ENCODE assay signal across 26 cellular contexts in genomic region chr15:80578206-80578595, GRCh38.
DNase-seq lines count a peak whose midpoint lies in the region; ATAC-seq and TF ChIP-seq lines count a peak whose summit lies in the region.
"Had no signal": no experiment of that assay in that cellular context is flagged by ENCODE, and none has a peak within 500 bp of the region (broad histone marks: within the 10 kb centered on the region; RNA-seq: fewer than 3 reads in every experiment).

No MANE protein-coding gene starts in this region.

- no TSS peak for BruUV-seq in IMR-90 (replicated peaks; lab: Mats Ljungman, UMichigan)

- in situ Hi-C loops in IMR-90 (cut with MboI; ENCODE audit: low sequenced_read_pairs): no loop called here

- no peak overlapping the region for H3K23ac ChIP-seq in IMR-90 (ENCODE audit: low read depth, low read length)

- H3K9me1 ChIP-seq in IMR-90 (ENCODE audit: insufficient read depth, low read length): peaks cover 16% of the 10 kb centered on the region

- TF ChIP-seq RAD21 in IMR-90 (IDR thresholded peaks at IDR 0.05; ENCODE audit: low read length): no peak

- peak overlapping the region in 1 of 7 donors; percentile 73 for H3K27ac Mint-ChIP-seq in CD14-positive monocyte
- H3K27ac Mint-ChIP-seq in endodermal cell: peak overlapping the region; percentile 33
- H3K27ac Mint-ChIP-seq: CD4-positive, alpha-beta memory T cell; HFFc6; IgD-negative memory B cell had no signal

- H3K4me1 Mint-ChIP-seq in CD14-positive monocyte: peaks cover 2% of the 10 kb centered on the region
- peaks cover 11% of the 10 kb centered on the region for H3K4me1 Mint-ChIP-seq in endodermal cell
- H3K4me1 Mint-ChIP-seq: CD4-positive, alpha-beta memory T cell; IgD-negative memory B cell had no signal

- no peak for TF ChIP-seq CTCF in CD14-positive monocyte (IDR thresholded peaks at IDR 0.05)
- no peak for TF ChIP-seq CTCF in IMR-90 (conservative IDR thresholded peaks at IDR 0.05; ENCODE audit: low read depth, low read length)
- no peak for TF ChIP-seq CTCF in endodermal cell (conservative IDR thresholded peaks at IDR 0.05)
- TF ChIP-seq CTCF in omental fat pad (IDR thresholded peaks at IDR 0.05): no peak

- H3K14ac ChIP-seq in IMR-90 (replicated peaks; ENCODE audit: low read depth, low read length): no peak overlapping the region

- no peak for TF ChIP-seq POLR2A in IMR-90 (IDR thresholded peaks at IDR 0.05; ENCODE audit: low read depth, low read length)

- H2AK9ac ChIP-seq in IMR-90 (replicated peaks; ENCODE audit: low read depth, low read length, poor library complexity): no peak overlapping the region

- POLR2A ChIA-PET in IMR-90 (lab: Charles Lee; ENCODE audit: unreplicated experiment): interaction anchor here (0.6 kb wide), 1 partner anchor 28 kb away, joined by 3 read pairs; no protein-coding TSS in a partner anchor

- H3K27me3 ChIP-seq in IMR-90 (ENCODE audit: control insufficient read depth, insufficient read depth, low read length): no peaks in the 10 kb centered on the region
- H3K27me3 ChIP-seq in endodermal cell (ENCODE audit: control insufficient read depth, insufficient read depth, low read length, poor library complexity, severe bottlenecking): no peaks in the 10 kb centered on the region
- H3K27me3 ChIP-seq: BLaER1 treated with 17β-estradiol and CSF1 and Interleukin-3, amounts not matched to agents 10 nM and 100 nM had no signal

- H3K4me3 ChIP-seq in IMR-90 (ENCODE audit: insufficient read depth, low read depth, low read length) (no peak overlapping the region), endodermal cell (ENCODE audit: low read length) (no peak overlapping the region)
- H3K4me3 ChIP-seq: BLaER1 treated with 17β-estradiol and CSF1 and Interleukin-3, amounts not matched to agents 10 nM and 100 nM; GM23248; HAP-1 had no signal

- ATAC-seq in IMR-90 (ENCODE audit: low read depth) (no peak), omental fat pad (ENCODE audit: low FRiP score) (peak; percentile 28), HG02885 (IDR thresholded peaks at IDR 0.05; ENCODE audit: poor library complexity, unreplicated experiment) (no peak), HG02852 (IDR thresholded peaks at IDR 0.05; ENCODE audit: unreplicated experiment) (no peak)
- ATAC-seq: PC-3 had no signal

- no peak overlapping the region for H3K4me2 ChIP-seq in IMR-90 (ENCODE audit: low read depth, low read length)
- H3K4me2 ChIP-seq: KMS-11 had no signal

- H2BK20ac ChIP-seq in IMR-90 (ENCODE audit: low read depth, low read length): peak overlapping the region; percentile 40; the same call in 1 of the 2 replicates

- no peak overlapping the region for H3K56ac ChIP-seq in IMR-90 (ENCODE audit: extremely low read depth, insufficient read depth, low read length)

- H3K4me3 Mint-ChIP-seq in CD14-positive monocyte (no peak overlapping the region), endodermal cell (no peak overlapping the region)
- H3K4me3 Mint-ChIP-seq: CD4-positive, alpha-beta memory T cell; HFFc6; IgD-negative memory B cell had no signal

- H4K91ac ChIP-seq in IMR-90 (ENCODE audit: insufficient read depth, low read depth, low read length): peak overlapping the region; percentile 21; the same call in 1 of the 2 replicates

- no peak overlapping the region for H3K9ac ChIP-seq in IMR-90 (ENCODE audit: low read depth, low read length)
- no peak overlapping the region for H3K9ac ChIP-seq in endodermal cell (ENCODE audit: extremely low read depth, low read length, poor library complexity, severe bottlenecking)
- H3K9ac ChIP-seq: BLaER1 treated with 17β-estradiol and CSF1 and Interleukin-3, amounts not matched to agents 10 nM and 100 nM; GM23248; KMS-11 had no signal

- H3K36me3 ChIP-seq in IMR-90 (ENCODE audit: control insufficient read depth, insufficient read depth, low read length) (peaks cover 64% of the 10 kb centered on the region), endodermal cell (ENCODE audit: control insufficient read depth, insufficient read depth, low read length) (no peaks in the 10 kb centered on the region)
- H3K36me3 ChIP-seq: HAP-1 had no signal

- H2AK5ac ChIP-seq in IMR-90 (ENCODE audit: low read depth, low read length): peak overlapping the region; percentile 64

- H4K20me1 ChIP-seq in IMR-90 (ENCODE audit: insufficient read depth, low read length): no peaks in the 10 kb centered on the region
- H4K20me1 ChIP-seq: BLaER1 treated with 17β-estradiol and CSF1 and Interleukin-3, amounts not matched to agents 10 nM and 100 nM had no signal

- H3K4ac ChIP-seq in IMR-90 (ENCODE audit: low read depth, low read length): peak overlapping the region; percentile 27; the same call in 1 of the 2 replicates

- H2BK120ac ChIP-seq in IMR-90 (ENCODE audit: low read depth, low read length): no peak overlapping the region

- H3K4me1 ChIP-seq in IMR-90 (ENCODE audit: control insufficient read depth, insufficient read depth, low read length): peaks cover 6% of the 10 kb centered on the region
- peaks cover 4% of the 10 kb centered on the region for H3K4me1 ChIP-seq in endodermal cell (ENCODE audit: control insufficient read depth, insufficient read depth, low read length)
- H3K4me1 ChIP-seq: Caco-2, HAP-1 had no signal

- intact Hi-C loops in CD14-positive monocyte (cut with micrococcal nuclease): no loop called here
- intact Hi-C loops in IMR-90 (cut with micrococcal nuclease): no loop called here

- 94% methylated on average over 4 of the region's 5 CpGs; no CpG with 5 or more reads in 1 of the 2 experiments for WGBS in IMR-90 (ENCODE audit: extremely low coverage in 2 of 2, insufficient read length in 1 of 2), 2 experiments
- 93 to 97% methylated on average over 5 of the region's 5 CpGs for WGBS in endodermal cell (ENCODE audit: insufficient coverage in 1 of 2, insufficient read length in 1 of 2), 2 experiments

- H3K9me3 ChIP-seq in IMR-90 (ENCODE audit: control insufficient read depth, insufficient read depth, low read length) (no peaks in the 10 kb centered on the region), endodermal cell (ENCODE audit: control insufficient read depth, low read length) (no peaks in the 10 kb centered on the region)
- H3K9me3 ChIP-seq: BLaER1 treated with 17β-estradiol and CSF1 and Interleukin-3, amounts not matched to agents 10 nM and 100 nM; Caco-2; HAP-1 had no signal

- H3K36me3 Mint-ChIP-seq in CD14-positive monocyte: no peaks in the 10 kb centered on the region
- H3K36me3 Mint-ChIP-seq in endodermal cell (ENCODE audit: low read depth): peaks cover 9% of the 10 kb centered on the region
- H3K36me3 Mint-ChIP-seq: CD4-positive, alpha-beta memory T cell; IgD-negative memory B cell had no signal

- dilution Hi-C loops in IMR-90 (cut with HindIII; ENCODE audit: low sequenced_read_pairs, unreplicated experiment): no loop called here

- H3K79me1 ChIP-seq in IMR-90 (ENCODE audit: low read depth in 1 of 2, low read length in 2 of 2): peaks cover 0 to 4% of the 10 kb centered on the region in 2 experiments; a peak in 1 of 4 replicates

- H2AFZ ChIP-seq in IMR-90 (replicated peaks; ENCODE audit: low read length, poor library complexity): no peak overlapping the region
- H2AFZ ChIP-seq: GM23248 had no signal

- no peak overlapping the region for H3K18ac ChIP-seq in IMR-90 (ENCODE audit: low read depth, low read length)

- peak overlapping the region in 1 of 2 experiments; percentile 17; a peak in 1 of 4 replicates for H4K8ac ChIP-seq in IMR-90 (ENCODE audit: low read depth in 2 of 2, low read length in 2 of 2)

- H2BK5ac ChIP-seq in IMR-90 (ENCODE audit: low read depth, low read length, poor library complexity, severe bottlenecking): no peak overlapping the region

- H4K5ac ChIP-seq in IMR-90 (ENCODE audit: low read depth, low read length): no peak overlapping the region; the same call in 1 of the 2 replicates

- H3K27me3 Mint-ChIP-seq in CD14-positive monocyte (ENCODE audit: low read depth in 3 of 3): peaks cover 2 to 4% (median 4%) of the 10 kb centered on the region in 3 donors
- no peaks in the 10 kb centered on the region for H3K27me3 Mint-ChIP-seq in endodermal cell (ENCODE audit: insufficient read depth)

- no peak overlapping the region for H2BK15ac ChIP-seq in IMR-90 (ENCODE audit: low read depth, low read length)

- no peak overlapping the region for H3K27ac ChIP-seq in IMR-90 (ENCODE audit: insufficient read depth, low read length)
- no peak overlapping the region for H3K27ac ChIP-seq in endodermal cell (ENCODE audit: low read depth, low read length)
- H3K27ac ChIP-seq: GM23248, KMS-11 had no signal

- H3K9me3 Mint-ChIP-seq in CD14-positive monocyte: no peaks in the 10 kb centered on the region
- H3K9me3 Mint-ChIP-seq in endodermal cell: no peaks in the 10 kb centered on the region
- H3K9me3 Mint-ChIP-seq: CD4-positive, alpha-beta memory T cell; HFFc6; IgD-negative memory B cell had no signal

- CTCF ChIA-PET in IMR-90 (lab: Yijun Ruan, JAX): interaction anchor here (0.9 kb wide), 1 partner anchor 201 kb away, joined by 3 read pairs; the partner anchor contains the start of gene CEMIP

- peak; percentile 30 for DNase-seq in CD14-positive monocyte (ENCODE audit: low spot score)
- DNase-seq in IMR-90: no peak
- DNase-seq in endodermal cell: peak; percentile 14
- DNase-seq in omental fat pad (ENCODE audit: low spot score): no peak
- no peak for DNase-seq in COLO668 (lab: John Stamatoyannopoulos, UW; ENCODE audit: unreplicated experiment)
- DNase-seq: AML-193; Caco-2; CD4-positive, alpha-beta memory T cell; GM23248; HFFc6; NCI-H1048; NCI-H1417 treated with DMSO at 0.1 percent for 48 hours; NCI-H187; NCI-H2171 treated with DMSO at 0.1 percent for 48 hours; NCI-H446; NCI-H524 treated with DMSO at 0.1 percent for 48 hours; NCI-H774; NK-92 treated with Interleukin-12 subunit alpha and Interleukin-12 subunit beta, amount 100 ng/mL, for 24 hours; PC-3; SHP77 had no signal

TF ChIP-seq in IMR-90, 13 proteins besides CTCF, POLR2A, EP300 and RAD21 (continues in another document):
- TF ChIP-seq MAZ (IDR thresholded peaks at IDR 0.05; ENCODE audit: borderline replicate concordance, low read depth, low read length) (no peak), FOS (IDR thresholded peaks at IDR 0.05; ENCODE audit: low read depth, low read length) (no peak), RCOR1 (IDR thresholded peaks at IDR 0.05; ENCODE audit: insufficient replicate concordance, low read length) (no peak), MXI1 (IDR thresholded peaks at IDR 0.05; ENCODE audit: borderline replicate concordance, low read depth, low read length) (no peak), NFE2L2 (IDR thresholded peaks at IDR 0.05; ENCODE audit: low read depth, low read length) (no peak), MAFK (IDR thresholded peaks at IDR 0.05; ENCODE audit: low read depth, low read length) (no peak), CEBPB (IDR thresholded peaks at IDR 0.05; ENCODE audit: low read depth, low read length) (no peak), RFX5 (IDR thresholded peaks at IDR 0.05; ENCODE audit: low read depth, low read length) (no peak), USF2 (IDR thresholded peaks at IDR 0.05; ENCODE audit: low read depth, low read length) (no peak)

Comparison
In these comparisons a context has a peak if more than half of its experiments do, and no peak if none do; other contexts are left out.
1. DNase-seq: peak in CD14-positive monocyte (single experiment) and endodermal cell (single experiment); none in IMR-90 (single experiment), omental fat pad (single experiment) and COLO668 (single experiment).